Comparison of ENCODE assay signal across 23 cellular contexts in genomic region chr6:85118233-85118632, GRCh38.
DNase-seq lines count a peak whose midpoint lies in the region; FAIRE-seq and TF ChIP-seq lines count a peak whose summit lies in the region.
"Had no signal": no experiment of that assay in that cellular context is flagged by ENCODE, and none has a peak within 500 bp of the region (broad histone marks: within the 10 kb centered on the region; RNA-seq: fewer than 3 reads in every experiment).

No MANE protein-coding gene starts in this region.

- POLR2A ChIA-PET in A673 (lab: Charles Lee; ENCODE audit: low non-redundant PET), result no interaction called here

- H3K27ac ChIP-seq in A673 (ENCODE audit: low read depth, low read length, poor library complexity, severe bottlenecking), result no peak overlapping the region
- H3K27ac ChIP-seq in small intestine (ENCODE audit: low read depth in 1 of 2, low read length in 1 of 2), result no peak overlapping the region
- H3K27ac ChIP-seq: tibial artery had no signal

- CTCF ChIA-PET in A673 (lab: Charles Lee), result no interaction called here

- H3K4me1 ChIP-seq in A673 (ENCODE audit: insufficient read depth, low read length, poor library complexity, severe bottlenecking), result peaks cover 9% of the 10 kb centered on the region
- no peaks in the 10 kb centered on the region for H3K4me1 ChIP-seq in small intestine (ENCODE audit: control insufficient read depth in 2 of 2, insufficient read depth in 1 of 2, low read depth in 1 of 2, low read length in 1 of 2)

- no peak for FAIRE-seq in small intestine (lab: Jason Lieb, UNC)
- FAIRE-seq: HTR-8/SVneo had no signal

- H3K9me3 ChIP-seq in A673 (ENCODE audit: low read depth, low read length, poor library complexity, severe bottlenecking) (no peaks in the 10 kb centered on the region), small intestine (ENCODE audit: control insufficient read depth, low read depth) (no peaks in the 10 kb centered on the region)
- H3K9me3 ChIP-seq: tibial artery had no signal

- WGBS in small intestine, 3 donors, result 71 to 84% (median 72%) methylated on average over 5 of the region's 5 CpGs

- no peak for DNase-seq in A673 (ENCODE audit: low spot score)
- peak; percentile 23 for DNase-seq in OCI-M1 (lab: John Stamatoyannopoulos, UW)
- no peak for DNase-seq in fibroblast of pulmonary artery (ENCODE audit: low read depth)
- no peak for DNase-seq in activated gamma-delta T cell (lab: John Stamatoyannopoulos, UW)
- no peak for DNase-seq in NAMALWA (ENCODE audit: low spot score)
- no peak for DNase-seq in small intestine
- DNase-seq in NCI-H345 treated with DMSO at 0.1 percent for 48 hours (lab: John Stamatoyannopoulos, UW; ENCODE audit: unreplicated experiment), result no peak
- DNase-seq: activated CD4-positive, alpha-beta memory T cell treated with anti-CD3 and anti-CD28 coated beads for 36 hours; activated naive CD4-positive, alpha-beta T cell treated with anti-CD3 and anti-CD28 coated beads for 36 hours; anterior cingulate cortex; cerebellar nuclear complex; hypothalamus; midbrain; NCI-H146; NCI-H2227 treated with DMSO at 0.1 percent for 48 hours; NK-92 treated with Interleukin-12 subunit alpha and Interleukin-12 subunit beta, amount 100 ng/mL, for 24 hours; retina; stimulated activated CD4-positive, alpha-beta T cell treated with anti-CD3 and anti-CD28 coated beads, Interleukin-15, amount 100 ng/mL, for 24 hours; stimulated activated naive B cell treated with anti-CD40 and anti-IgM and Interleukin-4, amounts not matched to agents 10 μg/mL and 1 μg/mL and 100 μg/mL, for 72 hours; SW 1271; tibial artery had no signal

- H3K27me3 ChIP-seq in A673 (replicated peaks; ENCODE audit: insufficient read depth, low read depth, low read length, poor library complexity) (no peaks in the 10 kb centered on the region), small intestine (ENCODE audit: control insufficient read depth in 2 of 2, insufficient read depth in 2 of 2, low read length in 2 of 2) (no peaks in the 10 kb centered on the region)
- H3K27me3 ChIP-seq: tibial artery had no signal

- TF ChIP-seq CTCF in A673 (conservative IDR thresholded peaks at IDR 0.05; ENCODE audit: low read depth, low read length) (peak; percentile 45), GM12872 (IDR thresholded peaks at IDR 0.05; ENCODE audit: insufficient read depth, low read depth, low read length) (peak; percentile 25; the same call in 1 of the 3 replicates), fibroblast of pulmonary artery (IDR thresholded peaks at IDR 0.05; ENCODE audit: low read length, missing control alignments) (peak; percentile 11)

- H3K4me3 ChIP-seq in A673 (ENCODE audit: low read depth, low read length, poor library complexity, severe bottlenecking) (no peak overlapping the region), fibroblast of pulmonary artery (replicated peaks; ENCODE audit: low read depth, low read length) (no peak overlapping the region), small intestine (ENCODE audit: low read depth in 1 of 2, low read length in 2 of 2) (no peak overlapping the region)
- H3K4me3 ChIP-seq: tibial artery had no signal

- BruUV-seq in A673 (replicated peaks; lab: Mats Ljungman, UMichigan), result no TSS peak

- H3K36me3 ChIP-seq in A673 (ENCODE audit: insufficient read depth, low read length, poor library complexity, severe bottlenecking), result no peaks in the 10 kb centered on the region
- H3K36me3 ChIP-seq in small intestine (ENCODE audit: control insufficient read depth in 2 of 2, insufficient read depth in 2 of 2, low read length in 2 of 2), result no peaks in the 10 kb centered on the region
- H3K36me3 ChIP-seq: tibial artery had no signal

- intact Hi-C loops in A673 (cut with micrococcal nuclease; ENCODE audit: unreplicated experiment), result no loop called here
